Comparison of ENCODE assay signal across 21 cellular contexts in the genomic region with DNA sequence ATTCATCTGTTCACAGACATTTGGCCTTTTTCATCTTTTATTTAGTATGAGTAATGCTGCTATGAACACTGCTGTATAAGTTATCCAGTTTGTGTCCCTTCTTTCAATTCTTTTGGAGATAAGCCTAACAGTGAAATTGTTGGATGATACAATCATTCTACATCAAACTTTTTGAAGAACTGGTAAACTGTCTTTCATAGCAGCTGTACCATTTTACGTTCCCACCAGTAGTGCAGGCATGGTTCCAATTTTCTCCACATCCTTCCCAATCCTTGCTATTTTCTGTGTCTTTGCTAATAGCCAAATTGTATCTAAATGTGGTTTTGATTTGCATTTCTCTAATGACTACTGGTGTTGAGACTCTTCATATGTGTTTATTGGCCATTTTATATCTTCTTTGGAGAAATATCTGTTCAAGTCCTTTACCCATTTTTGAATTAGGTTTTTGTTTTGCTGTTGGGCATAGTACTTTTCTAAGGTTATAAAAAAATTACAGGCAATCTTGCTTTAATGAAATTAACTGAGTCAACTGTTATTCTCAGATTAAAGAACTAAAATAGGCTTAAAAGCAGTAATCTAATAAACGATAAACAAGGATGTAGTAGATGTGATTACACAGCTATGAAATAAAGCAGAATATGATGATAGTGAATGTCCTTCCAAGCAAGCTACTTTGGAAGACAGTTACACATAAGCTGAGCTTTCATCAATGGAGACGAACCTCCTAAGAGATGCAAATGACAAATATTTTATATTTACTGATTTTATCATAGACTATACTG.
"Had no signal": no experiment of that assay in that cellular context is flagged by ENCODE, and none has a peak within 500 bp of the region (broad histone marks: within the 10 kb centered on the region; RNA-seq: fewer than 3 reads in every experiment).

No MANE protein-coding gene starts in this region.

- H3K4me3 ChIP-seq: body of pancreas, lung, psoas muscle, sigmoid colon, testis, upper lobe of left lung had no signal

- FAIRE-seq: TTC549 had no signal

- DNase-seq: activated CD4-positive, alpha-beta memory T cell treated with anti-CD3 and anti-CD28 coated beads, Interleukin-2, amount 10 ng/mL, durations not matched to agents 7 days and 5 days; activated CD4-positive, alpha-beta T cell treated with anti-CD3 and anti-CD28 coated beads for 4 hours; activated gamma-delta T cell; activated T-cell treated with anti-CD3 and anti-CD28 coated beads, Interleukin-2, amount 50 U/mL, for 4 hours; amniotic stem cell; body of pancreas; cerebellar nuclear complex; erythroblast; left cardiac atrium; nephron progenitor cell; psoas muscle; sigmoid colon; stimulated activated CD4-positive, alpha-beta T cell treated with anti-CD3 and anti-CD28 coated beads, Interleukin-1b, Interleukin-23, amount 100 ng/mL, for 48 hours; stimulated activated naive CD8-positive, alpha-beta T cell treated with anti-CD3 and anti-CD28 coated beads, Interleukin-15, amount 100 ng/mL, for 72 hours; T-helper 17 cell; testis; upper lobe of left lung had no signal

- H3K4me1 ChIP-seq: testis had no signal

- H3K9me3 ChIP-seq: body of pancreas, psoas muscle, sigmoid colon, testis, upper lobe of left lung had no signal

- ATAC-seq: activated naive CD4-positive, alpha-beta T cell treated with anti-CD3 and anti-CD28 coated beads, Interleukin-2, amount 50 U/mL, for 72 hours; activated T-cell treated with anti-CD3 and anti-CD28 coated beads, Interleukin-2, amount 50 U/mL, for 4 hours; stimulated activated naive CD8-positive, alpha-beta T cell treated with anti-CD3 and anti-CD28 coated beads, Interleukin-15, amount 100 ng/mL, for 72 hours; T-helper 17 cell; WTC11 had no signal

- H3K27ac ChIP-seq: body of pancreas, psoas muscle, sigmoid colon, testis had no signal

- H3K27me3 ChIP-seq: body of pancreas, sigmoid colon, testis, upper lobe of left lung had no signal

- H3K36me3 ChIP-seq: sigmoid colon, upper lobe of left lung had no signal
